ENCODE assay signal across 11 cellular contexts in genomic region chr18:24027156-24027555, GRCh38. TPM values are rescaled to one million over a fixed set of nuclear protein-coding genes. Genes with fewer than 3 reads are reported as not detected.
DNase-seq lines count a peak whose midpoint lies in the region; ATAC-seq and TF ChIP-seq lines count a peak whose summit lies in the region.
"Had no signal": no experiment of that assay in that cellular context is flagged by ENCODE, and none has a peak within 500 bp of the region (broad histone marks: within the 10 kb centered on the region; RNA-seq: fewer than 3 reads in every experiment).

No MANE protein-coding gene starts in this region.

- H3K79me2 ChIP-seq in GM23248 (ENCODE audit: insufficient read depth) = peaks cover 75% of the 10 kb centered on the region

- no peaks in the 10 kb centered on the region for H3K9me2 ChIP-seq in GM23248 (ENCODE audit: insufficient read depth)

- H3K9ac ChIP-seq in GM23248 = peak overlapping the region; percentile 48

- peak overlapping the region; percentile 59 for H3K4me2 ChIP-seq in GM23248 (ENCODE audit: unreplicated experiment)

- DNase-seq in GM23248 (peak; percentile 94), foreskin fibroblast (peak; percentile 86 to 94), suprapubic skin (ENCODE audit: low spot score in 2 of 2) (peak in 1 of 2 donors; percentile 70), C1 segment of cervical spinal cord (lab: John Stamatoyannopoulos, UW) (no peak), SHP77 treated with DMSO at 0.1 percent for 48 hours (lab: John Stamatoyannopoulos, UW) (no peak)
- DNase-seq in activated CD4-positive, alpha-beta T cell treated with anti-CD3 and anti-CD28 coated beads, Interleukin-2, amount 50 U/mL, for 4 hours = no peak
- DNase-seq: activated naive CD8-positive, alpha-beta T cell treated with anti-CD3 and anti-CD28 coated beads, Interleukin-2, amount 10 ng/mL, durations not matched to agents 7 days and 5 days; NCI-H1436 treated with DMSO at 0.1 percent for 48 hours; posterior cingulate gyrus had no signal

- ATAC-seq in SK-N-SH treated with all-trans-retinoic acid at 6 μM for 48 hours (peak; percentile 80), HG02840 (IDR thresholded peaks at IDR 0.05; ENCODE audit: low FRiP score, unreplicated experiment) (no peak)

- 2 to 3% methylated on average over 9 of the region's 9 CpGs for WGBS in GM23248 (ENCODE audit: low coverage in 1 of 2, low lambda C conversion rate in 2 of 2, missing lambda C conversion rate in 2 of 2), 2 experiments
- 28% methylated on average over 9 of the region's 9 CpGs for WGBS in suprapubic skin

- no peaks in the 10 kb centered on the region for H4K20me1 ChIP-seq in GM23248 (ENCODE audit: insufficient read depth)

- H3K4me3 ChIP-seq in GM23248 (peak overlapping the region; percentile 59), foreskin fibroblast (ENCODE audit: low read depth in 1 of 2, low read length in 2 of 2) (no peak overlapping the region), suprapubic skin (peak overlapping the region; percentile 15)

- in situ Hi-C loops in GM23248 (cut with MboI) = no loop called here

- TF ChIP-seq CTCF in foreskin fibroblast (IDR thresholded peaks at IDR 0.05; ENCODE audit: low read depth, low read length) = no peak
- no peak for TF ChIP-seq CTCF in suprapubic skin (IDR thresholded peaks at IDR 0.05)

- peaks cover 13% of the 10 kb centered on the region for H3F3A ChIP-seq in GM23248 (ENCODE audit: insufficient read depth)

- H3K36me3 ChIP-seq in GM23248 (ENCODE audit: low read depth) = no peaks in the 10 kb centered on the region
- no peaks in the 10 kb centered on the region for H3K36me3 ChIP-seq in suprapubic skin

- peak overlapping the region; percentile 63 for H2AFZ ChIP-seq in GM23248

- H3K27ac ChIP-seq in GM23248 (peak overlapping the region; percentile 54), suprapubic skin (peak overlapping the region; percentile 92)

- TF ChIP-seq EP300 in suprapubic skin (IDR thresholded peaks at IDR 0.05) = no peak

- no peak for TF ChIP-seq POLR2A in suprapubic skin (IDR thresholded peaks at IDR 0.05)

- no peaks in the 10 kb centered on the region for H3K27me3 ChIP-seq in GM23248 (replicated peaks; ENCODE audit: insufficient read depth)
- no peaks in the 10 kb centered on the region for H3K27me3 ChIP-seq in suprapubic skin

- H3K9me3 ChIP-seq in GM23248 (ENCODE audit: low read depth) = no peaks in the 10 kb centered on the region
- no peaks in the 10 kb centered on the region for H3K9me3 ChIP-seq in suprapubic skin

- peaks cover 23% of the 10 kb centered on the region for H3K4me1 ChIP-seq in GM23248 (ENCODE audit: insufficient read depth)
- peaks cover 50% of the 10 kb centered on the region for H3K4me1 ChIP-seq in suprapubic skin

TF ChIP-seq in SK-N-SH treated with all-trans-retinoic acid at 6 μM for 48 hours, 23 proteins besides CTCF, POLR2A, EP300 and RAD21:
- TF ChIP-seq ISL1 (CRISPR knock-in tag; IDR thresholded peaks at IDR 0.05) (peak; percentile 77), ZNF70 (CRISPR knock-in tag; IDR thresholded peaks at IDR 0.05) (no peak)

RNA-seq across cellular contexts. Expression of gene TTC39C, which starts 12.6 kb away (rescaled TPM):
- 24.3 and 24.4 TPM in 2 replicates for total RNA-seq in GM23248 (2014; rRNA removed; shearing (Covaris generic))
- polyA plus RNA-seq in GM23248 (2016; fragmentation: Nextera tagmentation; extraction: Ambion mirVana) = 15.7 and 17.3 TPM in 2 replicates
- 100 to 1,000 TPM in 1 of 4 donors, 10 to 100 TPM in 3; 74.9 to 126 (median 86.5) TPM for total RNA-seq in suprapubic skin

Comparison
In these comparisons a context has a peak if more than half of its experiments do, and no peak if none do; other contexts are left out.
1. DNase-seq: peak in GM23248 (single experiment) and foreskin fibroblast (2 of 2); none in C1 segment of cervical spinal cord (0 of 14), activated CD4-positive, alpha-beta T cell treated with anti-CD3 and anti-CD28 coated beads, Interleukin-2, amount 50 U/mL, for 4 hours (0 of 2) and SHP77 treated with DMSO at 0.1 percent for 48 hours (single experiment).
2. H3K4me3 ChIP-seq: peak in GM23248 (single experiment) and suprapubic skin (single experiment); none in foreskin fibroblast (0 of 2).